9 cellular contexts compared by ENCODE assay signal in genomic region chr6:118565317-118565960, GRCh38. TPM values are rescaled to one million over a fixed set of nuclear protein-coding genes. Genes with fewer than 3 reads are reported as not detected.
DNase-seq lines count a peak whose midpoint lies in the region; TF ChIP-seq lines count a peak whose summit lies in the region.
"Had no signal": no experiment of that assay in that cellular context is flagged by ENCODE, and none has a peak within 500 bp of the region (broad histone marks: within the 10 kb centered on the region; RNA-seq: fewer than 3 reads in every experiment).

No MANE protein-coding gene starts in this region.

- TF ChIP-seq CTCF in AG09319 (IDR thresholded peaks at IDR 0.05; ENCODE audit: low read depth, low read length) (peak; percentile 13), GM12873 (IDR thresholded peaks at IDR 0.05; ENCODE audit: insufficient read depth, low read depth, low read length, missing control alignments) (peak; percentile 77), VCaP (conservative IDR thresholded peaks at IDR 0.05) (peak; percentile 75)

- no peak overlapping the region for H3K27ac ChIP-seq in VCaP
- H3K27ac ChIP-seq: SJCRH30 had no signal

- POLR2A ChIA-PET in HEK293T (lab: Yijun Ruan, JAX) = no interaction called here

- DNase-seq in AG09319 (ENCODE audit: extremely low read depth, low read depth) (no peak), HEK293T (ENCODE audit: extremely low spot score) (peak; percentile 20), M059J (ENCODE audit: low read depth) (peak; percentile 48), iPS-NIHi7 (ENCODE audit: extremely low spot score) (peak; percentile 43), retina (no peak)
- no peak for DNase-seq in activated effector memory CD4-positive, alpha-beta T cell treated with Interleukin-2 at 50 U/mL for 16 hours

- CTCF ChIA-PET in HEK293T (lab: Yijun Ruan, JAX) = interaction anchor here (0.6 to 1.8 kb wide), 4 partner anchors 15 to 331 kb away, joined by 4 to 6 read pairs (median 4); no protein-coding TSS in a partner anchor

TF ChIP-seq in HEK293T, 16 proteins besides CTCF, POLR2A, EP300 and RAD21:
- TF ChIP-seq SUZ12 (IDR thresholded peaks at IDR 0.05) (no peak), BHLHE40 (IDR thresholded peaks at IDR 0.05; ENCODE audit: borderline replicate concordance) (no peak), ZNF384 (IDR thresholded peaks at IDR 0.05) (no peak), ARNT (IDR thresholded peaks at IDR 0.05) (no peak)

RNA-seq across cellular contexts. Expression of gene PLN, which starts 17.3 kb away (rescaled TPM):
- 0.05 TPM in 2 replicates for total RNA-seq in M059J (2014; rRNA removed; shearing (Covaris generic))

Comparison
In these comparisons a context has a peak if more than half of its experiments do, and no peak if none do; other contexts are left out.
1. DNase-seq: peak in HEK293T (single experiment), M059J (single experiment) and iPS-NIHi7 (single experiment); none in AG09319 (single experiment), retina (single experiment) and activated effector memory CD4-positive, alpha-beta T cell treated with Interleukin-2 at 50 U/mL for 16 hours (single experiment).
2. CTCF ChIP-seq: peak in every context shown above with its lines; median percentile 77 in GM12873; 75 in VCaP; 13 in AG09319.